Comparison of ENCODE assay signal across 17 cellular contexts in the genomic region with DNA sequence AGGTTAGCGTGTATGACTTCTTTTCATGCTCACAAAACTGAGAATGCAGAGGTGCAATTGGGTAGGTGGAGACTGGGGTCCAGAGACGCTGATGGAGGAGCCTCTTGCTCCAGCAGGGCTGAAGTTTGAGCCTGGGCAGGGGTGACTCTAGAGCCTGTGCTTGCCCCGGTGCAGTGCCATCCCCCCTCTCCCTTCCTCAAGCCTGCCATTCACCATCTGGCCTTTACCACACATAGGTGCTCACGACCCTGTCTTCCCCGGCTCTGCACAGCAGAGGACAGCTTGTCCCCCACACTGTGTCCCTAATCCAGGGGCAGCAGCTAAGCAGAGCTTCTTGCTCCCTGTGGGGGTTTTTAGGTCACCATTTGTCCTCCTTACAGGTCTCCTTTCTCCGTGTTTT.
DNase-seq lines count a peak whose midpoint lies in the region; ATAC-seq and TF ChIP-seq lines count a peak whose summit lies in the region.
"Had no signal": no experiment of that assay in that cellular context is flagged by ENCODE, and none has a peak within 500 bp of the region (broad histone marks: within the 10 kb centered on the region; RNA-seq: fewer than 3 reads in every experiment).

No MANE protein-coding gene starts in this region.

- TF ChIP-seq CTCF in BE2C (IDR thresholded peaks at IDR 0.05; ENCODE audit: low read depth, low read length) (no peak), GM23338 (conservative IDR thresholded peaks at IDR 0.05; ENCODE audit: low read depth in 2 of 2) (no peak), RWPE2 (IDR thresholded peaks at IDR 0.05; ENCODE audit: poor library complexity, severe bottlenecking) (no peak), GM10248 (IDR thresholded peaks at IDR 0.05; ENCODE audit: control extremely low read depth, extremely low read depth, low read depth, missing control alignments) (no peak)

- H3K27me3 ChIP-seq in BE2C = no peaks in the 10 kb centered on the region
- H3K27me3 ChIP-seq in GM23338 (ENCODE audit: insufficient read depth) = no peaks in the 10 kb centered on the region
- no peaks in the 10 kb centered on the region for H3K27me3 ChIP-seq in RWPE2 (ENCODE audit: insufficient read depth, poor library complexity, severe bottlenecking)

- H3K9me2 ChIP-seq in GM23338 (ENCODE audit: insufficient read depth) = no peaks in the 10 kb centered on the region

- no peak overlapping the region for H3K4me3 ChIP-seq in BE2C (ENCODE audit: low read depth, low read length)
- no peak overlapping the region for H3K4me3 ChIP-seq in GM23338
- H3K4me3 ChIP-seq in RWPE2 (ENCODE audit: severe bottlenecking) = no peak overlapping the region

- DNase-seq in BE2C = peak; percentile 6
- no peak for DNase-seq in GM23338 (ENCODE audit: low spot score)
- no peak for DNase-seq in RWPE2 (ENCODE audit: low spot score)
- peak; percentile 47 for DNase-seq in islet precursor cell
- no peak for DNase-seq in COLO668 (lab: John Stamatoyannopoulos, UW; ENCODE audit: unreplicated experiment)
- DNase-seq in erythroblast (lab: John Stamatoyannopoulos, UW) = no peak
- no peak for DNase-seq in GM10248 (ENCODE audit: extremely low spot score)
- DNase-seq: AML-193, Caco-2, DMS53, H7, HFFc6, NCI-H1417 treated with DMSO at 0.1 percent for 48 hours, NCI-H187 treated with DMSO at 0.1 percent for 48 hours, NCI-H69, RPMI8226, SIG-M5 had no signal

- no peaks in the 10 kb centered on the region for H4K20me1 ChIP-seq in GM23338 (replicated peaks; ENCODE audit: insufficient read depth)

- H2AFZ ChIP-seq in GM23338 = no peak overlapping the region

- peaks cover 3% of the 10 kb centered on the region; the same call in 1 of the 2 replicates for H3K36me3 ChIP-seq in BE2C
- H3K36me3 ChIP-seq in GM23338 (ENCODE audit: insufficient read depth) = no peaks in the 10 kb centered on the region
- peaks cover 8% of the 10 kb centered on the region for H3K36me3 ChIP-seq in RWPE2 (ENCODE audit: low read depth)

- H3K27me3 Mint-ChIP-seq in GM23338 (ENCODE audit: insufficient read depth, low read depth, poor library complexity) = peaks cover 14% of the 10 kb centered on the region

- CTCF ChIA-PET in GM10248 (lab: Yijun Ruan, JAX) = interaction anchor here (1.3 to 2.9 kb wide), 4 partner anchors 11 to 222 kb away, joined by 4 to 7 read pairs (median 5); no protein-coding TSS in a partner anchor

- H3K4me1 ChIP-seq in BE2C = peaks cover 4% of the 10 kb centered on the region; the same call in 1 of the 2 replicates
- H3K4me1 ChIP-seq in GM23338 (ENCODE audit: insufficient read depth) = no peaks in the 10 kb centered on the region
- no peaks in the 10 kb centered on the region for H3K4me1 ChIP-seq in RWPE2 (ENCODE audit: insufficient read depth, poor library complexity, severe bottlenecking)

- ATAC-seq in GM23338 (peak; percentile 45; the same call in 1 of the 3 replicates), RWPE2 (ENCODE audit: low read depth) (peak; percentile 30; the same call in 1 of the 3 replicates)

- H3K79me2 ChIP-seq in GM23338 (replicated peaks; ENCODE audit: insufficient read depth) = no peaks in the 10 kb centered on the region

- H3K9me3 ChIP-seq in BE2C (no peaks in the 10 kb centered on the region), RWPE2 (ENCODE audit: severe bottlenecking) (no peaks in the 10 kb centered on the region)
- H3K9me3 ChIP-seq: Caco-2 had no signal

- H3K4me3 Mint-ChIP-seq in GM23338 = no peak overlapping the region
- H3K4me3 Mint-ChIP-seq: HFFc6 had no signal

- H3F3A ChIP-seq in GM23338 (replicated peaks; ENCODE audit: low read depth) = no peaks in the 10 kb centered on the region

- peaks cover 19% of the 10 kb centered on the region for H3K36me3 Mint-ChIP-seq in GM23338 (ENCODE audit: low read depth)

- POLR2A ChIA-PET in GM10248 (lab: Yijun Ruan, JAX) = no interaction called here

- no peak for TF ChIP-seq POLR2A in erythroblast (IDR thresholded peaks at IDR 0.05; ENCODE audit: low read length)

- H3K4me1 Mint-ChIP-seq in GM23338 = peaks cover 2% of the 10 kb centered on the region; the same call in 2 of the 3 replicates

- H3K27ac Mint-ChIP-seq in GM23338 = no peak overlapping the region
- H3K27ac Mint-ChIP-seq: HFFc6 had no signal

- H3K27ac ChIP-seq in GM23338 (ENCODE audit: low read depth) = no peak overlapping the region
- no peak overlapping the region for H3K27ac ChIP-seq in RWPE2 (ENCODE audit: poor library complexity, severe bottlenecking)

- H3K4me2 ChIP-seq in GM23338 = no peak overlapping the region

- H3K9me3 Mint-ChIP-seq in GM23338 = peaks cover 9% of the 10 kb centered on the region; the same call in 2 of the 3 replicates

TF ChIP-seq in GM23338, 12 proteins besides CTCF, POLR2A, EP300 and RAD21:
- TF ChIP-seq ZNF114 (CRISPR knock-in tag; IDR thresholded peaks at IDR 0.05) (no peak), JUNB (IDR thresholded peaks at IDR 0.05; ENCODE audit: unreplicated experiment) (no peak), POLR2AphosphoS5 (IDR thresholded peaks at IDR 0.05; ENCODE audit: low read depth) (no peak)

Comparison
In these comparisons a context has a peak if more than half of its experiments do, and no peak if none do; other contexts are left out.
1. DNase-seq: peak in BE2C (single experiment) and islet precursor cell (single experiment); none in GM23338 (single experiment), RWPE2 (single experiment), COLO668 (single experiment), erythroblast (0 of 2) and GM10248 (single experiment).